9 cellular contexts compared by ENCODE assay signal in the genomic region with DNA sequence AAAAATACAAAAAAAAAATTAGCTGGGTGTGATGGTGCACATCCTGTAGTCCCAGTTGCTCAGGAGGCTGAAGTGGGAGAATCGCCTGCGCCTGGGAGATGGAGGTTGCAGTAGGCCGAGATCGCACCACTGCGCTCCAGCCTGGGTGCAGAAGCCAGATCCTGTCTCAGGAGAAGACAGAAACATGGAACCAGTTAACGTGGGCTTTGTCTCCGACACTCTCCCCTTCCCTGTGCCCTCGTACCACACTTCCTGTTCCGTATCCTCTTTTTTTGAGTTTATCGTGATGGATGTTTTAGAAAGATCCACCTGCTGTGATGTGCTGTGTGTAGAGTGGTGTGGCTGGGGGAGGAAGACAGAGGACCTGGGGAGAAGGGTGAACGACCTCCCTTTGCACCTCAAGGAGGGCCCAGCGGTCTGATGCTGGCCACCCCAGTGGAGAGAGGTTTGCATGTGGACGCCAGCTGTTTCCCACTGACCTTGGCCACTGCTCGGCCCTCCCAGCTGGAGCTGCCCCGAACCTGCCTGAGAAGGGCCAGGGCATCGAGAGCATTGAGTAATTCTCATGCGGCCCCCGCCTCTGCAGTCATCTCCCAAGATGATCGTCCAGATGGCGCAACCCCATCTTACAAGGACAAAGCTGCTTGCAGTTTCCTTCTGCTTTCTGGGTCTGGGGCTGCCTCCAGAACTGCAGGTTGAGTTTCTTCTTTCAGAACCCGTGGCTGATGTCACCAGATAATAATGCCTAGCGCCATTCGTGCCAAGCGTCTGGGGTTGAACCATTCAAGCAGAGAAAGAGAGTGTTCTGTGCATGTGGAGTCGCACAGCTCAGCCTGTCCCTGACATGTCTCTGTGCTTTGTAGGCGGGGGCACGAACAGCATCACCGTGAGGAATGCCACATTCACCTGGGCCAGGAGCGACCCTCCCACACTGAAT.
DNase-seq lines count a peak whose midpoint lies in the region; ATAC-seq and TF ChIP-seq lines count a peak whose summit lies in the region.
"Had no signal": no experiment of that assay in that cellular context is flagged by ENCODE, and none has a peak within 500 bp of the region (broad histone marks: within the 10 kb centered on the region; RNA-seq: fewer than 3 reads in every experiment).

No MANE protein-coding gene starts in this region.

- POLR2A ChIA-PET in activated CD8-positive, alpha-beta T cell treated with anti-CD3 and anti-CD28 coated beads, Interleukin-2, amount 10 ng/mL, durations not matched to agents 7 days and 5 days (lab: Charles Lee): interaction anchor here (1.3 kb wide), 1 partner anchor 187 kb away, joined by 3 read pairs; the partner anchor contains the start of gene CEP20
- POLR2A ChIA-PET in activated CD8-positive, alpha-beta T cell treated with anti-CD3 and anti-CD28 coated beads for 36 hours (lab: Charles Lee): interaction anchor here (1.2 kb wide), 1 partner anchor 12 kb away, joined by 3 read pairs; no protein-coding TSS in a partner anchor

- H3K4me1 ChIP-seq in endodermal cell (ENCODE audit: control insufficient read depth, insufficient read depth, low read length) (peaks cover 7% of the 10 kb centered on the region), mucosa of descending colon (ENCODE audit: low read depth) (no peaks in the 10 kb centered on the region)

- peak overlapping the region; percentile 83 for H3K27ac Mint-ChIP-seq in activated CD8-positive, alpha-beta T cell treated with anti-CD3 and anti-CD28 coated beads, Interleukin-2, amount 10 ng/mL, durations not matched to agents 7 days and 5 days
- no peak overlapping the region for H3K27ac Mint-ChIP-seq in activated CD8-positive, alpha-beta T cell treated with anti-CD3 and anti-CD28 coated beads for 36 hours
- peak overlapping the region; percentile 87 for H3K27ac Mint-ChIP-seq in endodermal cell

- H3K4me1 Mint-ChIP-seq in activated CD8-positive, alpha-beta T cell treated with anti-CD3 and anti-CD28 coated beads, Interleukin-2, amount 10 ng/mL, durations not matched to agents 7 days and 5 days (ENCODE audit: low read depth): peaks cover 34% of the 10 kb centered on the region
- peaks cover 10% of the 10 kb centered on the region for H3K4me1 Mint-ChIP-seq in activated CD8-positive, alpha-beta T cell treated with anti-CD3 and anti-CD28 coated beads for 36 hours (ENCODE audit: low read depth)
- H3K4me1 Mint-ChIP-seq in endodermal cell: peaks cover 5% of the 10 kb centered on the region

- no peaks in the 10 kb centered on the region for H3K27me3 Mint-ChIP-seq in activated CD8-positive, alpha-beta T cell treated with anti-CD3 and anti-CD28 coated beads, Interleukin-2, amount 10 ng/mL, durations not matched to agents 7 days and 5 days (ENCODE audit: low read depth)
- H3K27me3 Mint-ChIP-seq in activated CD8-positive, alpha-beta T cell treated with anti-CD3 and anti-CD28 coated beads for 36 hours: no peaks in the 10 kb centered on the region
- no peaks in the 10 kb centered on the region for H3K27me3 Mint-ChIP-seq in endodermal cell (ENCODE audit: insufficient read depth)

- no peaks in the 10 kb centered on the region for H3K9me3 Mint-ChIP-seq in activated CD8-positive, alpha-beta T cell treated with anti-CD3 and anti-CD28 coated beads, Interleukin-2, amount 10 ng/mL, durations not matched to agents 7 days and 5 days (ENCODE audit: insufficient read depth)
- no peaks in the 10 kb centered on the region for H3K9me3 Mint-ChIP-seq in activated CD8-positive, alpha-beta T cell treated with anti-CD3 and anti-CD28 coated beads for 36 hours
- H3K9me3 Mint-ChIP-seq in endodermal cell: no peaks in the 10 kb centered on the region

- CTCF ChIA-PET in activated CD8-positive, alpha-beta T cell treated with anti-CD3 and anti-CD28 coated beads, Interleukin-2, amount 10 ng/mL, durations not matched to agents 7 days and 5 days (lab: Charles Lee): no interaction called here
- CTCF ChIA-PET in activated CD8-positive, alpha-beta T cell treated with anti-CD3 and anti-CD28 coated beads for 36 hours (lab: Charles Lee): interaction anchor here (0.6 kb wide), 1 partner anchor 319 kb away, joined by 4 read pairs; no protein-coding TSS in a partner anchor

- WGBS in endodermal cell (ENCODE audit: insufficient coverage in 1 of 2, insufficient read length in 1 of 2), 2 experiments: 93 to 94% methylated on average over 20 to 28 of the region's 29 CpGs

- no peak overlapping the region for H3K4me3 Mint-ChIP-seq in activated CD8-positive, alpha-beta T cell treated with anti-CD3 and anti-CD28 coated beads, Interleukin-2, amount 10 ng/mL, durations not matched to agents 7 days and 5 days
- no peak overlapping the region for H3K4me3 Mint-ChIP-seq in activated CD8-positive, alpha-beta T cell treated with anti-CD3 and anti-CD28 coated beads for 36 hours
- no peak overlapping the region for H3K4me3 Mint-ChIP-seq in endodermal cell

- ATAC-seq in activated CD8-positive, alpha-beta T cell treated with anti-CD3 and anti-CD28 coated beads, Interleukin-2, amount 10 ng/mL, durations not matched to agents 7 days and 5 days: no peak
- no peak for ATAC-seq in activated CD8-positive, alpha-beta T cell treated with anti-CD3 and anti-CD28 coated beads for 36 hours
- ATAC-seq in mucosa of descending colon (peak; percentile 51), GM18520 (IDR thresholded peaks at IDR 0.05; ENCODE audit: unreplicated experiment) (no peak)

- H3K27me3 ChIP-seq in endodermal cell (ENCODE audit: control insufficient read depth, insufficient read depth, low read length, poor library complexity, severe bottlenecking): no peaks in the 10 kb centered on the region

- H3K9ac ChIP-seq in endodermal cell (ENCODE audit: extremely low read depth, low read length, poor library complexity, severe bottlenecking): no peak overlapping the region

- H3K4me3 ChIP-seq in endodermal cell (ENCODE audit: low read length) (no peak overlapping the region), mucosa of descending colon (no peak overlapping the region)

- H3K9me3 ChIP-seq in endodermal cell (ENCODE audit: control insufficient read depth, low read length): no peaks in the 10 kb centered on the region
- H3K9me3 ChIP-seq in mucosa of descending colon: no peaks in the 10 kb centered on the region

- DNase-seq in activated CD8-positive, alpha-beta T cell treated with anti-CD3 and anti-CD28 coated beads, Interleukin-2, amount 10 ng/mL, durations not matched to agents 7 days and 5 days: no peak
- no peak for DNase-seq in activated CD8-positive, alpha-beta T cell treated with anti-CD3 and anti-CD28 coated beads for 36 hours
- DNase-seq in endodermal cell (no peak), mucosa of descending colon (peak in 1 of 3 donors; percentile 16), ureter (ENCODE audit: low spot score) (peak; percentile 54), SW480 (ENCODE audit: low spot score) (no peak), RKO (ENCODE audit: low spot score) (no peak)
- DNase-seq: NCI-H524 had no signal

- peaks cover 61% of the 10 kb centered on the region for H3K36me3 Mint-ChIP-seq in activated CD8-positive, alpha-beta T cell treated with anti-CD3 and anti-CD28 coated beads, Interleukin-2, amount 10 ng/mL, durations not matched to agents 7 days and 5 days (ENCODE audit: low read depth)
- peaks cover 44% of the 10 kb centered on the region for H3K36me3 Mint-ChIP-seq in activated CD8-positive, alpha-beta T cell treated with anti-CD3 and anti-CD28 coated beads for 36 hours (ENCODE audit: low read depth)
- H3K36me3 Mint-ChIP-seq in endodermal cell (ENCODE audit: low read depth): peaks cover 50% of the 10 kb centered on the region

- intact Hi-C loops in activated CD8-positive, alpha-beta T cell treated with anti-CD3 and anti-CD28 coated beads for 36 hours (cut with micrococcal nuclease): no loop called here
- intact Hi-C loops in mucosa of descending colon (cut with DNase I, micrococcal nuclease): no loop called here

- no peak for TF ChIP-seq CTCF in activated CD8-positive, alpha-beta T cell treated with anti-CD3 and anti-CD28 coated beads for 36 hours (IDR thresholded peaks at IDR 0.05)
- TF ChIP-seq CTCF in endodermal cell (conservative IDR thresholded peaks at IDR 0.05): no peak
- no peak for TF ChIP-seq CTCF in mucosa of descending colon (IDR thresholded peaks at IDR 0.05)

- H3K36me3 ChIP-seq in endodermal cell (ENCODE audit: control insufficient read depth, insufficient read depth, low read length) (peaks cover 20% of the 10 kb centered on the region), mucosa of descending colon (ENCODE audit: low read depth) (no peaks in the 10 kb centered on the region)

- H3K27ac ChIP-seq in endodermal cell (ENCODE audit: low read depth, low read length): no peak overlapping the region
